1 cellular context compared by ENCODE assay signal in genomic region chr3:11913316-11913715, GRCh38.
TF ChIP-seq lines count a peak whose summit lies in the region.

No MANE protein-coding gene starts in this region.

TF ChIP-seq in HepG2, 621 proteins besides CTCF, POLR2A, EP300 and RAD21:
- TF ChIP-seq KIAA2018 (CRISPR knock-in tag; IDR thresholded peaks at IDR 0.05; ENCODE audit: borderline replicate concordance) (no peak), CREB1 (IDR thresholded peaks at IDR 0.05) (peak; percentile 80), CREB1 (CRISPR knock-in tag; IDR thresholded peaks at IDR 0.05) (no peak)
